Comparison of ENCODE assay signal across 8 cellular contexts in genomic region chrX:79413009-79413408, GRCh38. TPM values are rescaled to one million over a fixed set of nuclear protein-coding genes. Genes with fewer than 3 reads are reported as not detected.
A peak's percentile ranks its signal among the peaks of the same experiment; 100 is the strongest.
DNase-seq lines count a peak whose midpoint lies in the region; ATAC-seq and TF ChIP-seq lines count a peak whose summit lies in the region.

No MANE protein-coding gene starts in this region.

- POLR2A ChIA-PET in IMR-90 (lab: Charles Lee; ENCODE audit: unreplicated experiment) (no interaction called here), WTC11 (lab: Charles Lee) (no interaction called here)

- H3K14ac ChIP-seq in IMR-90 (replicated peaks; ENCODE audit: low read depth, low read length), result no peak overlapping the region

- H3K4me1 ChIP-seq in IMR-90 (ENCODE audit: control insufficient read depth, insufficient read depth, low read length), result no peaks in the 10 kb centered on the region
- H3K4me1 ChIP-seq in ascending aorta, result no peaks in the 10 kb centered on the region
- H3K4me1 ChIP-seq in liver (ENCODE audit: control insufficient read depth in 4 of 4, insufficient read depth in 4 of 4, low read length in 3 of 4), result no peaks in the 10 kb centered on the region
- H3K4me1 ChIP-seq in colonic mucosa, result no peaks in the 10 kb centered on the region

- no peak overlapping the region for H3K27ac Mint-ChIP-seq in WTC11

- in situ Hi-C loops in IMR-90 (cut with MboI; ENCODE audit: low sequenced_read_pairs), result no loop called here

- H3K4me3 Mint-ChIP-seq in WTC11, result no peak overlapping the region

- H3K27me3 Mint-ChIP-seq in WTC11 (ENCODE audit: low read depth), result no peaks in the 10 kb centered on the region

- H3K27ac ChIP-seq in C4-2B (no peak overlapping the region), IMR-90 (ENCODE audit: insufficient read depth, low read length) (no peak overlapping the region), ascending aorta (no peak overlapping the region), liver (ENCODE audit: low read depth in 1 of 2, low read length in 2 of 2) (no peak overlapping the region), colonic mucosa (no peak overlapping the region)

- no peak overlapping the region for H2BK20ac ChIP-seq in IMR-90 (ENCODE audit: low read depth, low read length)

- H3K36me3 ChIP-seq in IMR-90 (ENCODE audit: control insufficient read depth, insufficient read depth, low read length), result no peaks in the 10 kb centered on the region
- H3K36me3 ChIP-seq in ascending aorta, result no peaks in the 10 kb centered on the region
- H3K36me3 ChIP-seq in liver (ENCODE audit: control insufficient read depth in 4 of 4, insufficient read depth in 3 of 4, low read depth in 1 of 4, low read length in 3 of 4), result no peaks in the 10 kb centered on the region
- no peaks in the 10 kb centered on the region for H3K36me3 ChIP-seq in colonic mucosa

- no peaks in the 10 kb centered on the region for H3K36me3 Mint-ChIP-seq in WTC11

- no peak overlapping the region for H2AK9ac ChIP-seq in IMR-90 (replicated peaks; ENCODE audit: low read depth, low read length, poor library complexity)

- ATAC-seq in IMR-90 (ENCODE audit: low read depth) (no peak), sciatic nerve (no peak), WTC11 (no peak), HG02678 (IDR thresholded peaks at IDR 0.05; ENCODE audit: unreplicated experiment) (no peak)

- intact Hi-C loops in IMR-90 (cut with micrococcal nuclease), result loop anchor here (2.0 kb wide), 1 partner anchor 858 kb away; no protein-coding TSS in a partner anchor
- intact Hi-C loops in ascending aorta (cut with DNase I), result no loop called here
- intact Hi-C loops in sciatic nerve (cut with DNase I), result no loop called here
- intact Hi-C loops in colonic mucosa (cut with DNase I), result no loop called here

- no peaks in the 10 kb centered on the region for H4K20me1 ChIP-seq in IMR-90 (ENCODE audit: insufficient read depth, low read length)

- dilution Hi-C loops in IMR-90 (cut with HindIII; ENCODE audit: low sequenced_read_pairs, unreplicated experiment), result no loop called here

- H3K9me1 ChIP-seq in IMR-90 (ENCODE audit: insufficient read depth, low read length), result no peaks in the 10 kb centered on the region

- H3K9me3 Mint-ChIP-seq in WTC11, result no peaks in the 10 kb centered on the region

- H3K79me1 ChIP-seq in IMR-90 (ENCODE audit: low read depth in 1 of 2, low read length in 2 of 2), result no peaks in the 10 kb centered on the region

- H3K23ac ChIP-seq in IMR-90 (ENCODE audit: low read depth, low read length), result no peak overlapping the region

- TF ChIP-seq POLR2A in IMR-90 (IDR thresholded peaks at IDR 0.05; ENCODE audit: low read depth, low read length), result no peak

- H2BK120ac ChIP-seq in IMR-90 (ENCODE audit: low read depth, low read length), result no peak overlapping the region

- H3K18ac ChIP-seq in IMR-90 (ENCODE audit: low read depth, low read length), result no peak overlapping the region

- TF ChIP-seq RAD21 in IMR-90 (IDR thresholded peaks at IDR 0.05; ENCODE audit: low read length), result no peak
- TF ChIP-seq RAD21 in liver (IDR thresholded peaks at IDR 0.05), result peak; percentile 33 to 54

- H3K9me3 ChIP-seq in IMR-90 (ENCODE audit: control insufficient read depth, insufficient read depth, low read length) (no peaks in the 10 kb centered on the region), ascending aorta (no peaks in the 10 kb centered on the region), liver (ENCODE audit: control insufficient read depth in 4 of 4, low read length in 3 of 4) (no peaks in the 10 kb centered on the region), colonic mucosa (no peaks in the 10 kb centered on the region)

- no peak overlapping the region for H2BK5ac ChIP-seq in IMR-90 (ENCODE audit: low read depth, low read length, poor library complexity, severe bottlenecking)

- no CpG with 5 or more reads among the region's 4 CpGs for WGBS in IMR-90 (ENCODE audit: extremely low coverage in 2 of 2, insufficient read length in 1 of 2), 2 experiments
- WGBS in liver, result 13% methylated on average over 4 of the region's 4 CpGs

- TF ChIP-seq CTCF in C4-2B (conservative IDR thresholded peaks at IDR 0.05) (peak; percentile 59), IMR-90 (conservative IDR thresholded peaks at IDR 0.05; ENCODE audit: low read depth, low read length) (peak; percentile 34), ascending aorta (IDR thresholded peaks at IDR 0.05) (peak in 2 of 3 experiments; percentile 14 to 28), liver (IDR thresholded peaks at IDR 0.05; ENCODE audit: low read depth, low read length, missing input control) (no peak), WTC11 (IDR thresholded peaks at IDR 0.05) (no peak), colonic mucosa (IDR thresholded peaks at IDR 0.05) (no peak)

- no peak overlapping the region for H3K56ac ChIP-seq in IMR-90 (ENCODE audit: extremely low read depth, insufficient read depth, low read length)

- no peaks in the 10 kb centered on the region for H3K4me1 Mint-ChIP-seq in WTC11

- no peak overlapping the region for H3K4ac ChIP-seq in IMR-90 (ENCODE audit: low read depth, low read length)

- H3K9ac ChIP-seq in IMR-90 (ENCODE audit: low read depth, low read length) (no peak overlapping the region), liver (ENCODE audit: low read depth in 1 of 2, low read length in 2 of 2) (peak overlapping the region in 1 of 2 donors; percentile 31), colonic mucosa (ENCODE audit: low read depth in 2 of 2, low read length in 2 of 2) (no peak overlapping the region)

- no peak overlapping the region for H4K91ac ChIP-seq in IMR-90 (ENCODE audit: insufficient read depth, low read depth, low read length)

- H2AK5ac ChIP-seq in IMR-90 (ENCODE audit: low read depth, low read length), result no peak overlapping the region

- no peak overlapping the region for H2AFZ ChIP-seq in IMR-90 (replicated peaks; ENCODE audit: low read length, poor library complexity)

- no peak overlapping the region for H2BK15ac ChIP-seq in IMR-90 (ENCODE audit: low read depth, low read length)

- no peak overlapping the region; the same call in 1 of the 2 replicates for H3K4me2 ChIP-seq in IMR-90 (ENCODE audit: low read depth, low read length)

- H3K4me3 ChIP-seq in IMR-90 (ENCODE audit: insufficient read depth, low read depth, low read length), result no peak overlapping the region
- H3K4me3 ChIP-seq in ascending aorta, result peak overlapping the region in 1 of 2 donors; percentile 25
- H3K4me3 ChIP-seq in liver (ENCODE audit: low read depth in 1 of 3, low read length in 3 of 3), result no peak overlapping the region
- no peak overlapping the region for H3K4me3 ChIP-seq in colonic mucosa

- H3K27me3 ChIP-seq in IMR-90 (ENCODE audit: control insufficient read depth, insufficient read depth, low read length) (no peaks in the 10 kb centered on the region), ascending aorta (no peaks in the 10 kb centered on the region), liver (ENCODE audit: control insufficient read depth in 4 of 4, insufficient read depth in 4 of 4, low read length in 3 of 4) (no peaks in the 10 kb centered on the region), colonic mucosa (no peaks in the 10 kb centered on the region)

- DNase-seq in IMR-90, result peak; percentile 1
- DNase-seq in ascending aorta (ENCODE audit: low spot score in 2 of 2), result no peak
- DNase-seq in sciatic nerve (ENCODE audit: low spot score), result no peak
- no peak for DNase-seq in WTC11 (ENCODE audit: low spot score)
- DNase-seq in colonic mucosa, result no peak

- H4K8ac ChIP-seq in IMR-90 (ENCODE audit: low read depth in 2 of 2, low read length in 2 of 2), result no peak overlapping the region

- H4K5ac ChIP-seq in IMR-90 (ENCODE audit: low read depth, low read length), result no peak overlapping the region

- BruUV-seq in IMR-90 (replicated peaks; lab: Mats Ljungman, UMichigan), result no TSS peak

- CTCF ChIA-PET in IMR-90 (lab: Yijun Ruan, JAX), result no interaction called here
- CTCF ChIA-PET in WTC11 (lab: Charles Lee), result interaction anchor here (0.8 kb wide), 1 partner anchor 88 kb away, joined by 4 read pairs; no protein-coding TSS in a partner anchor

TF ChIP-seq in IMR-90, 13 proteins besides CTCF, POLR2A, EP300 and RAD21:
- 0 out of 2 replicates have a peak, but pooled peaks have one; percentile 5 for TF ChIP-seq SMC3 (IDR thresholded peaks at IDR 0.05; ENCODE audit: low read depth, low read length)
- no peak for TF ChIP-seq MAZ (IDR thresholded peaks at IDR 0.05; ENCODE audit: borderline replicate concordance, low read depth, low read length)

TF ChIP-seq in liver, 16 proteins besides CTCF, POLR2A, EP300 and RAD21 (continues in another document):
- TF ChIP-seq YY1 (IDR thresholded peaks at IDR 0.05), result no peak

TF ChIP-seq in WTC11, 78 proteins besides CTCF, POLR2A, EP300 and RAD21 (continues in another document):
- TF ChIP-seq AR (CRISPR knock-in tag; IDR thresholded peaks at IDR 0.05) (no peak), NR1H2 (CRISPR knock-in tag; IDR thresholded peaks at IDR 0.05) (no peak), TP53 (CRISPR knock-in tag; IDR thresholded peaks at IDR 0.05) (no peak)

RNA-seq across cellular contexts. Expression of gene ITM2A, which starts 45.9 kb away (rescaled TPM):
- not detected in 2 replicates for total RNA-seq in IMR-90 (2012; rRNA removed)
- not detected in 2 replicates for polyA plus RNA-seq in IMR-90 (2012; rRNA removed)
- polyA plus RNA-seq in IMR-90 (2012; cell fraction: cytosol; rRNA removed), result not detected in 2 replicates
- not detected in 2 replicates for polyA plus RNA-seq in IMR-90 (2012; cell fraction: nucleus; rRNA removed; ENCODE audit: low replicate concordance)
- 20.4 TPM for total RNA-seq in ascending aorta
- total RNA-seq in liver, result 10 to 100 TPM in 1 of 2 donors, 1 to 10 TPM in 1; 3.1 to 12.8 TPM
- polyA plus RNA-seq in liver, result 1 to 10 TPM; 1.2 to 3.6 TPM
- total RNA-seq in sciatic nerve, result 111 TPM
- total RNA-seq in WTC11 (2021), result 39.7 to 43.4 TPM (median 43.4 TPM) in 3 replicates
- total RNA-seq in colonic mucosa, result 10 to 100 TPM; 24.5 to 35.3 TPM

Comparison
In these comparisons a context has a peak if more than half of its experiments do, and no peak if none do; other contexts are left out.
1. CTCF ChIP-seq: peak in C4-2B (single experiment), IMR-90 (single experiment) and ascending aorta (2 of 3); none in liver (single experiment), WTC11 (single experiment) and colonic mucosa (single experiment).